Comparison of ENCODE assay signal across 21 cellular contexts in genomic region chr4:120589787-120590186, GRCh38.
DNase-seq lines count a peak whose midpoint lies in the region; ATAC-seq, FAIRE-seq and TF ChIP-seq lines count a peak whose summit lies in the region.
"Had no signal": no experiment of that assay in that cellular context is flagged by ENCODE, and none has a peak within 500 bp of the region (broad histone marks: within the 10 kb centered on the region; RNA-seq: fewer than 3 reads in every experiment).

No MANE protein-coding gene starts in this region.

- H3K4me3 Mint-ChIP-seq in nephron = no peak overlapping the region
- H3K4me3 Mint-ChIP-seq: CD4-positive, alpha-beta memory T cell; GM23338 had no signal

- no peaks in the 10 kb centered on the region for H3K27me3 Mint-ChIP-seq in nephron (ENCODE audit: low read depth)

- CTCF ChIA-PET in HepG2 (lab: Yijun Ruan, JAX; ENCODE audit: low intra/inter-chr PET ratio, low total read pairs) = no interaction called here
- CTCF ChIA-PET in K562 (lab: Yijun Ruan, JAX; ENCODE audit: low intra/inter-chr PET ratio) = no interaction called here

- H3K27me3 ChIP-seq in HepG2 (ENCODE audit: control insufficient read depth in 1 of 2, insufficient read depth in 2 of 2, low read length in 2 of 2) (no peaks in the 10 kb centered on the region), right lobe of liver (no peaks in the 10 kb centered on the region), K562 (ENCODE audit: control insufficient read depth in 2 of 2, insufficient read depth in 2 of 2, low read length in 2 of 2) (no peaks in the 10 kb centered on the region)

- no peaks in the 10 kb centered on the region for H3K4me1 Mint-ChIP-seq in nephron
- H3K4me1 Mint-ChIP-seq: CD4-positive, alpha-beta memory T cell; GM23338 had no signal

- peak overlapping the region in 2 of 3 experiments; percentile 5 to 90 for H3K27ac Mint-ChIP-seq in nephron
- H3K27ac Mint-ChIP-seq: CD4-positive, alpha-beta memory T cell; GM23338 had no signal

- H3K9me1 ChIP-seq in K562 (ENCODE audit: control insufficient read depth, insufficient read depth, low read length) = no peaks in the 10 kb centered on the region

- intact Hi-C loops in HepG2 (cut with micrococcal nuclease; ENCODE audit: unreplicated experiment) (no loop called here), right lobe of liver (cut with DNase I) (no loop called here), K562 (cut with micrococcal nuclease) (no loop called here)

- H3K4me3 ChIP-seq in HepG2 (replicated peaks in 1 of 3; ENCODE audit: insufficient read depth in 1 of 3, low read depth in 2 of 3, low read length in 3 of 3) (no peak overlapping the region), right lobe of liver (no peak overlapping the region), K562 (no peak overlapping the region)
- H3K4me3 ChIP-seq: GM23338, HAP-1 had no signal

- FAIRE-seq in HepG2 (lab: Jason Lieb, UNC) (no peak), K562 (lab: Jason Lieb, UNC) (no peak)
- FAIRE-seq: A204.1, G401.6, GM12892, GM19239, H54 had no signal

- POLR2A ChIA-PET in HepG2 (lab: Yijun Ruan, JAX) (no interaction called here), K562 (lab: Yijun Ruan, JAX) (no interaction called here)

- no peak for DNase-seq in HepG2 (ENCODE audit: low spot score)
- DNase-seq in right lobe of liver = no peak
- no peak for DNase-seq in K562 (ENCODE audit: extremely low read depth in 1 of 4, low spot score in 3 of 4)
- DNase-seq in ACHN = no peak
- no peak for DNase-seq in DMS 273 treated with DMSO at 0.1 percent for 48 hours (lab: John Stamatoyannopoulos, UW)
- DNase-seq: C1 segment of cervical spinal cord; Calu3; CD4-positive, alpha-beta memory T cell; COR-L47; DMS153; DND-41 had no signal

- no peak for ATAC-seq in HepG2
- no peak for ATAC-seq in right lobe of liver
- ATAC-seq in K562 = no peak
- ATAC-seq in GM21528 (IDR thresholded peaks at IDR 0.05; ENCODE audit: low FRiP score, unreplicated experiment) = no peak
- ATAC-seq: GM23338 had no signal

- TF ChIP-seq RAD21 in HepG2 (CRISPR knock-in tag; IDR thresholded peaks at IDR 0.05) (no peak), K562 (CRISPR knock-in tag; conservative IDR thresholded peaks at IDR 0.05 in 1 of 2, IDR thresholded peaks at IDR 0.05 in 1 of 2) (no peak)

- TF ChIP-seq CTCF in HepG2 (CRISPR knock-in tag; IDR thresholded peaks at IDR 0.05) = no peak
- no peak for TF ChIP-seq CTCF in right lobe of liver (IDR thresholded peaks at IDR 0.05)
- TF ChIP-seq CTCF in K562 (IDR thresholded peaks at IDR 0.05 in 2 of 3, conservative IDR thresholded peaks at IDR 0.05 in 1 of 3; ENCODE audit: insufficient read depth in 2 of 3, low read depth in 1 of 3, low read length in 3 of 3) = no peak
- TF ChIP-seq CTCF in nephron (IDR thresholded peaks at IDR 0.05; ENCODE audit: unreplicated experiment in 3 of 3) = no peak

- no peaks in the 10 kb centered on the region for H3K36me3 ChIP-seq in HepG2 (replicated peaks in 1 of 2; ENCODE audit: control insufficient read depth in 1 of 2, insufficient read depth in 2 of 2, low read length in 2 of 2)
- no peaks in the 10 kb centered on the region for H3K36me3 ChIP-seq in right lobe of liver
- H3K36me3 ChIP-seq in K562 (ENCODE audit: control insufficient read depth, insufficient read depth, low read length) = no peaks in the 10 kb centered on the region
- H3K36me3 ChIP-seq: HAP-1 had no signal

- no peak overlapping the region for H2AFZ ChIP-seq in HepG2 (ENCODE audit: low read length)
- H2AFZ ChIP-seq in K562 (ENCODE audit: low read depth, low read length) = no peak overlapping the region
- H2AFZ ChIP-seq: GM23338 had no signal

- BruUV-seq in HepG2 (replicated peaks; lab: Mats Ljungman, UMichigan) (no TSS peak), K562 (replicated peaks; lab: Mats Ljungman, UMichigan) (no TSS peak)

- H3K9me3 Mint-ChIP-seq in nephron = peaks cover 4% of the 10 kb centered on the region
- H3K9me3 Mint-ChIP-seq: GM23338 had no signal

- no peak for TF ChIP-seq EP300 in HepG2 (IDR thresholded peaks at IDR 0.05; ENCODE audit: low read depth in 2 of 2, low read length in 2 of 2)
- no peak for TF ChIP-seq EP300 in HepG2 (CRISPR knock-in tag; IDR thresholded peaks at IDR 0.05; ENCODE audit: borderline replicate concordance)
- no peak for TF ChIP-seq EP300 in K562 (IDR thresholded peaks at IDR 0.05; ENCODE audit: low read length)

- no peaks in the 10 kb centered on the region for H3K36me3 Mint-ChIP-seq in nephron (ENCODE audit: low read depth)
- H3K36me3 Mint-ChIP-seq: CD4-positive, alpha-beta memory T cell had no signal

- H3K4me2 ChIP-seq in HepG2 (ENCODE audit: low read depth, low read length) (no peak overlapping the region), K562 (ENCODE audit: insufficient read depth, low read length) (no peak overlapping the region)
- H3K4me2 ChIP-seq: GM23338 had no signal

- TF ChIP-seq POLR2A in HepG2 (IDR thresholded peaks at IDR 0.05; ENCODE audit: insufficient read depth in 1 of 2, low read depth in 2 of 2, low read length in 2 of 2) (no peak), right lobe of liver (IDR thresholded peaks at IDR 0.05) (no peak), K562 (conservative IDR thresholded peaks at IDR 0.05) (no peak)

- in situ Hi-C loops in HepG2 (cut with HindIII; ENCODE audit: extremely low pct_ligation_motif_present, low pct_unique_long_range_greater_than_20kb) = no loop called here
- in situ Hi-C loops in K562 (cut with MboI) = no loop called here
- in situ Hi-C loops in ACHN (cut with HindIII; ENCODE audit: low pct_ligation_motif_present, low pct_unique_long_range_greater_than_20kb, low sequenced_read_pairs) = no loop called here

- H4K20me1 ChIP-seq in HepG2 (ENCODE audit: insufficient read depth, low read length) = no peaks in the 10 kb centered on the region
- no peaks in the 10 kb centered on the region for H4K20me1 ChIP-seq in K562 (replicated peaks; ENCODE audit: control insufficient read depth, insufficient read depth, low read length)

- H3K27ac ChIP-seq in HepG2 (ENCODE audit: extremely low read length, insufficient read depth, low read length) (no peak overlapping the region), right lobe of liver (no peak overlapping the region), K562 (ENCODE audit: extremely low read depth, low read depth, low read length) (no peak overlapping the region)
- H3K27ac ChIP-seq: 22Rv1 had no signal

- WGBS in HepG2 (ENCODE audit: low lambda C conversion rate) = 0% methylated on average over 2 of the region's 2 CpGs
- 31% methylated on average over 2 of the region's 2 CpGs for WGBS in right lobe of liver (ENCODE audit: insufficient coverage, low coverage, low lambda C conversion rate, missing lambda C conversion rate)
- 4% methylated on average over 2 of the region's 2 CpGs for WGBS in K562 (ENCODE audit: insufficient coverage, low coverage, missing lambda C conversion rate)

- no peaks in the 10 kb centered on the region for H3K4me1 ChIP-seq in HepG2 (ENCODE audit: insufficient read depth, low read length)
- H3K4me1 ChIP-seq in right lobe of liver = no peaks in the 10 kb centered on the region
- no peaks in the 10 kb centered on the region for H3K4me1 ChIP-seq in K562 (replicated peaks in 1 of 2; ENCODE audit: control insufficient read depth in 2 of 2, insufficient read depth in 2 of 2, low read length in 2 of 2)
- H3K4me1 ChIP-seq: HAP-1 had no signal

- H3K9me3 ChIP-seq in HepG2 (ENCODE audit: low read length) (peaks cover 4% of the 10 kb centered on the region), right lobe of liver (no peaks in the 10 kb centered on the region), K562 (replicated peaks; ENCODE audit: control insufficient read depth, insufficient read depth, low read depth, low read length) (no peaks in the 10 kb centered on the region)
- H3K9me3 ChIP-seq: HAP-1 had no signal

- no peak overlapping the region for H3K9ac ChIP-seq in HepG2 (ENCODE audit: insufficient read depth, low read depth, low read length)
- H3K9ac ChIP-seq in K562 (ENCODE audit: insufficient read depth in 1 of 2, low read depth in 2 of 2, low read length in 2 of 2) = no peak overlapping the region

- H3K79me2 ChIP-seq in HepG2 (ENCODE audit: insufficient read depth, low read length) = no peaks in the 10 kb centered on the region
- no peaks in the 10 kb centered on the region for H3K79me2 ChIP-seq in K562 (ENCODE audit: control insufficient read depth, insufficient read depth, low read length)

TF ChIP-seq in HepG2, 621 proteins besides CTCF, POLR2A, EP300 and RAD21 (continues in another document):
- TF ChIP-seq MAFK (conservative IDR thresholded peaks at IDR 0.05 in 1 of 2, IDR thresholded peaks at IDR 0.05 in 1 of 2; ENCODE audit: low read length in 2 of 2) = peak; percentile 84 to 96
- TF ChIP-seq ZNF770 (CRISPR knock-in tag; IDR thresholded peaks at IDR 0.05) = no peak

TF ChIP-seq in K562, 482 proteins besides CTCF, POLR2A, EP300 and RAD21 (continues in another document):
- no peak for TF ChIP-seq WHSC1 (IDR thresholded peaks at IDR 0.05; ENCODE audit: low read length)
- peak; percentile 77 for TF ChIP-seq MAFK (IDR thresholded peaks at IDR 0.05; ENCODE audit: low read length)
- TF ChIP-seq DDX20 (tag; IDR thresholded peaks at IDR 0.05; ENCODE audit: low read depth) = no peak
- peak; percentile 50 for TF ChIP-seq C11orf30 (IDR thresholded peaks at IDR 0.05; ENCODE audit: low read depth)
- peak; percentile 59 for TF ChIP-seq MAFG (tag; conservative IDR thresholded peaks at IDR 0.05)
- no peak for TF ChIP-seq JUN (IDR thresholded peaks at IDR 0.05; ENCODE audit: borderline replicate concordance, low read depth, low read length)
- no peak for TF ChIP-seq JUN (CRISPR knock-in tag; IDR thresholded peaks at IDR 0.05; ENCODE audit: borderline replicate concordance)
- TF ChIP-seq ZC3H8 (IDR thresholded peaks at IDR 0.05) = no peak
- TF ChIP-seq CREB3L1 (IDR thresholded peaks at IDR 0.05; ENCODE audit: borderline replicate concordance, low read depth) = no peak
- TF ChIP-seq MAFF (IDR thresholded peaks at IDR 0.05; ENCODE audit: low read length) = peak; percentile 71
- TF ChIP-seq FOXK2 (conservative IDR thresholded peaks at IDR 0.05 in 1 of 2, IDR thresholded peaks at IDR 0.05 in 1 of 2; ENCODE audit: low read depth in 2 of 2) = no peak
- no peak for TF ChIP-seq GTF2E2 (tag; IDR thresholded peaks at IDR 0.05)

Comparison
In these comparisons a context has a peak if more than half of its experiments do, and no peak if none do; other contexts are left out.
1. Of the 241 proteins assayed by ChIP-seq in both HepG2 and K562: peak only in HepG2: none; only in K562: MAFG; in both: MAFF and MAFK; in neither: 238.